21 cellular contexts compared by ENCODE assay signal in the genomic region with DNA sequence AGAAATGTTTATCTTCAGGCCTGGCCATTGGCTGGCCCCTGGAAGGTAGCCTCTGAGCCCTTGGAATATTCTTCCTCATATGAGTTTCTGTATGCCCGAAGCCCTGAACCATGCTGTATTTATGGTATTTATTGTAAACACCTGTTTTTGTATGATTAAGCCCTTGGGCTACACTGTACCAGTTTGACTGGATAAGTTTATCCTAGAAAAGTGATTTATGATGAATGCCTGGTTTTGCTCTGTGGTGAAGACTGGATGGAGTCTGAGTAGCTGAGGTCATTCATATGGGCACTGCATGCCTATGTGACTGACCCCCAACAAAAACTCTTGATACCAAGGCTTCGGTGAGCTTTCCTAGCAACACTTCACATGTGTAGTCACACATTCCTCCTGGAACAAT.
"Had no signal": no experiment of that assay in that cellular context is flagged by ENCODE, and none has a peak within 500 bp of the region (broad histone marks: within the 10 kb centered on the region; RNA-seq: fewer than 3 reads in every experiment).

No MANE protein-coding gene starts in this region.

- H3K27me3 ChIP-seq: SJSA1 had no signal

- H3K36me3 ChIP-seq: SJSA1 had no signal

- H3K27ac ChIP-seq: SJSA1, SK-N-MC had no signal

- H3K4me3 ChIP-seq: SJSA1, SK-N-MC had no signal

- DNase-seq: IMR-90, Karpas-422, KG1, MV-4-11, NCI-H1092, NCI-H1105 treated with DMSO at 0.1 percent for 48 hours, NCI-H1417 treated with DMSO at 0.1 percent for 48 hours, NCI-H146, NCI-H1694 treated with DMSO at 0.1 percent for 48 hours, NCI-H1930, NCI-H2081, NCI-H2107, NCI-H2227 treated with DMSO at 0.1 percent for 48 hours, NCI-H524, NCI-H526 treated with DMSO at 0.1 percent for 48 hours, NCI-H774, Right ventricle myocardium superior, RPMI8226, SIG-M5 had no signal
